Comparison of ENCODE assay signal across 8 cellular contexts in genomic region chr11:67118801-67119576, GRCh38. TPM values are rescaled to one million over a fixed set of nuclear protein-coding genes. Genes with fewer than 3 reads are reported as not detected.
DNase-seq lines count a peak whose midpoint lies in the region; ATAC-seq and TF ChIP-seq lines count a peak whose summit lies in the region.

KDM2A (plus strand) TSS chr11:67119263; CDS start chr11:67121317, 2,054 bp downstream.

- WGBS in hepatocyte (ENCODE audit: low lambda C conversion rate, missing lambda C conversion rate), result 7% methylated on average over 3 of the region's 95 CpGs
- WGBS in aorta, 2 donors, result 0% methylated on average over 38 to 95 of the region's 95 CpGs

- peaks cover 42% of the 10 kb centered on the region for H4K20me1 ChIP-seq in hepatocyte (ENCODE audit: insufficient read depth, poor library complexity, severe bottlenecking)

- peaks cover 44% of the 10 kb centered on the region for H3K79me2 ChIP-seq in hepatocyte

- H3K4me2 ChIP-seq in hepatocyte, result peak within 1 kb of the TSS; percentile 86

- intact Hi-C loops in aorta (cut with DNase I), result no loop called here

- DNase-seq in NCI-H2081 (lab: John Stamatoyannopoulos, UW) (peak; percentile 98), T1000 (lab: John Stamatoyannopoulos, UW) (peak; percentile 98), astrocyte of the hippocampus (ENCODE audit: low read depth, low spot score) (peak; percentile 100), hepatocyte (ENCODE audit: low spot score) (peak; percentile 100), renal cortical epithelial cell (ENCODE audit: low read depth) (peak; percentile 92), aorta (peak; percentile 100)

- no peaks in the 10 kb centered on the region for H3K9me3 ChIP-seq in hepatocyte (ENCODE audit: low read depth)
- no peaks in the 10 kb centered on the region for H3K9me3 ChIP-seq in aorta (ENCODE audit: control insufficient read depth, low read length)

- H3K4me1 ChIP-seq in hepatocyte (ENCODE audit: insufficient read depth) (peaks cover 17% of the 10 kb centered on the region), aorta (ENCODE audit: control insufficient read depth in 1 of 2, insufficient read depth in 2 of 2, low read length in 2 of 2) (no peaks in the 10 kb centered on the region)

- H3K36me3 ChIP-seq in hepatocyte (replicated peaks; ENCODE audit: insufficient read depth, low read depth), result no peaks in the 10 kb centered on the region
- H3K36me3 ChIP-seq in aorta (ENCODE audit: control insufficient read depth in 1 of 2, insufficient read depth in 2 of 2, low read length in 1 of 2), result no peaks in the 10 kb centered on the region

- TF ChIP-seq CTCF in hepatocyte (IDR thresholded peaks at IDR 0.05; ENCODE audit: poor library complexity), result peak; percentile 16

- peak within 1 kb of the TSS; percentile 86 for H2AFZ ChIP-seq in hepatocyte

- peak; percentile 67 for ATAC-seq in GM18511 (IDR thresholded peaks at IDR 0.05; ENCODE audit: unreplicated experiment)
- peak; percentile 67 for ATAC-seq in HG03039 (IDR thresholded peaks at IDR 0.05; ENCODE audit: unreplicated experiment)
- ATAC-seq in aorta (ENCODE audit: low FRiP score), result peak; percentile 96

- H3K4me3 ChIP-seq in hepatocyte (peak within 1 kb of the TSS; percentile 96), aorta (ENCODE audit: low read length in 2 of 2) (peak within 1 kb of the TSS; percentile 84 to 93)

- H3K27me3 ChIP-seq in hepatocyte (no peaks in the 10 kb centered on the region), aorta (ENCODE audit: control insufficient read depth in 1 of 2, insufficient read depth in 2 of 2, low read length in 1 of 2) (no peaks in the 10 kb centered on the region)

- H3K27ac ChIP-seq in hepatocyte, result peak within 1 kb of the TSS; percentile 99
- peak within 1 kb of the TSS; percentile 73 to 95 for H3K27ac ChIP-seq in aorta (ENCODE audit: low read depth in 1 of 2, low read length in 2 of 2)

- H3K9me2 ChIP-seq in hepatocyte (replicated peaks; ENCODE audit: insufficient read depth), result no peaks in the 10 kb centered on the region

RNA-seq across cellular contexts. Expression of gene KDM2A, which starts in this region (rescaled TPM):
- total RNA-seq in hepatocyte (41.3 and 51.2 TPM in 2 replicates), renal cortical epithelial cell (24.7 and 92.4 TPM in 2 replicates), aorta (100 to 1,000 TPM in 1 of 2 donors, 10 to 100 TPM in 1; 64.0 to 106 TPM)
- polyA plus RNA-seq in hepatocyte (18.7 and 19.7 TPM in 2 replicates), aorta (10 to 100 TPM; 11.5 to 26.5 TPM)

Comparison
In these comparisons a context has a peak if more than half of its experiments do, and no peak if none do; other contexts are left out.
1. Peak in every context shown above with its lines: DNase-seq, ATAC-seq, H3K4me3 ChIP-seq and H3K27ac ChIP-seq.